In genomic region chr13:34951528-34951927, GRCh38 we compare ENCODE assay signal across 26 cellular contexts.
"Had no signal": no experiment of that assay in that cellular context is flagged by ENCODE, and none has a peak within 500 bp of the region (broad histone marks: within the 10 kb centered on the region; RNA-seq: fewer than 3 reads in every experiment).

No MANE protein-coding gene starts in this region.

- H3K4me3 Mint-ChIP-seq: activated CD4-positive, alpha-beta T cell treated with anti-CD3 and anti-CD28 coated beads for 36 hours; activated CD8-positive, alpha-beta T cell treated with anti-CD3 and anti-CD28 coated beads for 36 hours; activated naive CD4-positive, alpha-beta T cell treated with anti-CD3 and anti-CD28 coated beads, Interleukin-2, amount 50 U/mL, for 24 hours; central memory CD8-positive, alpha-beta T cell had no signal

- H3K27me3 ChIP-seq: MG63 had no signal

- ATAC-seq: activated CD4-positive, alpha-beta T cell treated with anti-CD3 and anti-CD28 coated beads for 36 hours; activated CD8-positive, alpha-beta T cell treated with anti-CD3 and anti-CD28 coated beads for 36 hours; Panc1; Right ventricle myocardium inferior had no signal

- H3K9me3 ChIP-seq: MG63, SK-N-SH had no signal

- H3K36me3 Mint-ChIP-seq: activated naive CD4-positive, alpha-beta T cell treated with anti-CD3 and anti-CD28 coated beads, Interleukin-2, amount 50 U/mL, for 24 hours had no signal

- H3K4me2 ChIP-seq: KMS-11, SK-N-SH had no signal

- H3K9ac ChIP-seq: KMS-11, SK-N-SH had no signal

- H3K27ac ChIP-seq: KMS-11, VCaP had no signal

- H3K36me3 ChIP-seq: MG63 had no signal

- H3K4me3 ChIP-seq: MG63 had no signal

- H3K27me3 Mint-ChIP-seq: brain; central memory CD8-positive, alpha-beta T cell had no signal

- H3K27ac Mint-ChIP-seq: activated CD4-positive, alpha-beta T cell treated with anti-CD3 and anti-CD28 coated beads for 36 hours; activated CD8-positive, alpha-beta T cell treated with anti-CD3 and anti-CD28 coated beads for 36 hours; activated naive CD4-positive, alpha-beta T cell treated with anti-CD3 and anti-CD28 coated beads, Interleukin-2, amount 50 U/mL, for 24 hours had no signal

- H3K4me1 Mint-ChIP-seq: activated CD4-positive, alpha-beta T cell treated with anti-CD3 and anti-CD28 coated beads for 36 hours; activated naive CD4-positive, alpha-beta T cell treated with anti-CD3 and anti-CD28 coated beads, Interleukin-2, amount 50 U/mL, for 24 hours; central memory CD8-positive, alpha-beta T cell had no signal

- DNase-seq: activated CD4-positive, alpha-beta T cell treated with anti-CD3 and anti-CD28 coated beads for 36 hours; activated CD4-positive, alpha-beta T cell treated with anti-CD3 and anti-CD28 coated beads, Interleukin-2, amount 50 U/mL, for 1 hour; activated CD8-positive, alpha-beta memory T cell treated with anti-CD3 and anti-CD28 coated beads, Interleukin-2, amount 50 U/mL, for 4 hours; activated CD8-positive, alpha-beta T cell treated with anti-CD3 and anti-CD28 coated beads for 36 hours; MG63; NCI-H1105; NCI-H1436 treated with DMSO at 0.1 percent for 48 hours; NCI-H187; NCI-H2081; NCI-H2171; NCI-H2227 treated with DMSO at 0.1 percent for 48 hours; NCI-H446 treated with DMSO at 0.1 percent for 48 hours; NCI-H524 treated with DMSO at 0.1 percent for 48 hours; NCI-H82; NK-92 treated with Interleukin-12 subunit alpha and Interleukin-12 subunit beta, amount 100 ng/mL, for 24 hours; OCI-M1; RPMI8226; SK-N-SH; T-helper 1 cell had no signal
